14 cellular contexts compared by ENCODE assay signal in the genomic region with DNA sequence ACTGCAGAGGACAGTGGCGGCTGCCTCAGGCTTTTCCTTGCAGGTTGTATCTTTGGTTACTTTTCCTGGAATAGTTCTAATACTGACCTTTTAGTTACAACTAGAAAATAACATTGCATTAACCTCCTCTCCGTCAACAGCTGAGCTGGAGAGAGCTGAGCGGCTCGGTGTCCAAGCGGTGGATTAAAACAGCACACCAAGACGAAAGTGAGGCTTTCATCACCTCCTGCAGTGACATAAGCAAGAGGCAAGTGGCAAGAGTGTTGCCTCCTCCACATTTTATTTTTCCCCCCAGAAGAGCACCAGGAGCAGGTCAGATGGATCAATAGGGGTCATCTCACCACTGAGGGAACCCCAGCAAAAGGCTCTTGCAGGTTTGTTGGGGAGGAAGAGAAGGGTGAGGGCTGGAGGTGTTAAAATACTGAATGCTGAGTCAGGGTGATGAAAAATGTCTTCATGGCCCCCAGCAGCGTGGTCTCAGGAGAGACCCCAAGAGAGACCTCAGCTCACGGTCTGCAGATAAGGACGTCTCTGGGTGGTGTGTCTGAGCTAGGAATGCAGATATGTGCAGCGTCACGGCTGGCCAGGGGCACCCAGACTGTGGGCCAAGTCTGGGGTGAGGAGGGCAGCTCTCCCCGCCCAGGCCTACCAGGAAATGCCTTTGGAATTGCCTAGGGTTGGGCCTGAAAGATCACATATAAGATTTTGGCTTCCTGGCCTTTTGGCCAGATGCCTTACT. TPM values are rescaled to one million over a fixed set of nuclear protein-coding genes. Genes with fewer than 3 reads are reported as not detected.
A peak's percentile ranks its signal among the peaks of the same experiment; 100 is the strongest.
DNase-seq lines count a peak whose midpoint lies in the region; ATAC-seq and TF ChIP-seq lines count a peak whose summit lies in the region.
"Had no signal": no experiment of that assay in that cellular context is flagged by ENCODE, and none has a peak within 500 bp of the region (broad histone marks: within the 10 kb centered on the region; RNA-seq: fewer than 3 reads in every experiment).

No MANE protein-coding gene starts in this region.

- no peaks in the 10 kb centered on the region for H3K9me3 ChIP-seq in IMR-90 (ENCODE audit: control insufficient read depth, insufficient read depth, low read length)
- no peaks in the 10 kb centered on the region for H3K9me3 ChIP-seq in neuronal stem cell (replicated peaks in 1 of 2; ENCODE audit: control insufficient read depth in 2 of 2, insufficient read depth in 1 of 2, low read depth in 1 of 2, low read length in 2 of 2)
- H3K9me3 ChIP-seq: right lobe of liver had no signal

- no peak for TF ChIP-seq POLR2A in IMR-90 (IDR thresholded peaks at IDR 0.05; ENCODE audit: low read depth, low read length)

- H4K91ac ChIP-seq in IMR-90 (ENCODE audit: insufficient read depth, low read depth, low read length) (no peak overlapping the region), neuronal stem cell (ENCODE audit: low read depth, low read length, poor library complexity) (no peak overlapping the region)

- H2BK120ac ChIP-seq in IMR-90 (ENCODE audit: low read depth, low read length) (no peak overlapping the region), neuronal stem cell (ENCODE audit: low read depth, low read length) (no peak overlapping the region)

- POLR2A ChIA-PET in IMR-90 (lab: Charles Lee; ENCODE audit: unreplicated experiment) = interaction anchor here (0.5 kb wide), 1 partner anchor 51 kb away, joined by 3 read pairs; the partner anchor contains the start of gene PRIMPOL

- no peak overlapping the region for H3K18ac ChIP-seq in IMR-90 (ENCODE audit: low read depth, low read length)
- H3K18ac ChIP-seq in neuronal stem cell (ENCODE audit: low read length) = peak overlapping the region; percentile 55

- no peaks in the 10 kb centered on the region for H3K9me3 Mint-ChIP-seq in Calu3 (ENCODE audit: low read depth, unreplicated experiment)

- peak overlapping the region; percentile 64 for H3K27ac Mint-ChIP-seq in Calu3 (ENCODE audit: unreplicated experiment)
- H3K27ac Mint-ChIP-seq: dendritic cell treated with granulocyte-macrophage colony-stimulating factor and Interleukin-4, amounts not matched to agents 40 ng/mL and 50 ng/mL, for 4 days had no signal

- H3K23ac ChIP-seq in IMR-90 (ENCODE audit: low read depth, low read length) = no peak overlapping the region
- H3K23ac ChIP-seq in neuronal stem cell (ENCODE audit: low read depth, low read length, poor library complexity) = no peak overlapping the region

- H2AK5ac ChIP-seq in IMR-90 (ENCODE audit: low read depth, low read length) (no peak overlapping the region), neuronal stem cell (ENCODE audit: low read depth, low read length) (no peak overlapping the region)

- no peak overlapping the region for H3K27ac ChIP-seq in IMR-90 (ENCODE audit: insufficient read depth, low read length)
- no peak overlapping the region for H3K27ac ChIP-seq in neuronal stem cell (replicated peaks; ENCODE audit: low read length)
- no peak overlapping the region for H3K27ac ChIP-seq in dorsolateral prefrontal cortex
- H3K27ac ChIP-seq: right lobe of liver had no signal

- H3K27me3 Mint-ChIP-seq in Calu3 (ENCODE audit: unreplicated experiment) = no peaks in the 10 kb centered on the region

- no peak overlapping the region for H3K56ac ChIP-seq in IMR-90 (ENCODE audit: extremely low read depth, insufficient read depth, low read length)

- intact Hi-C loops in Calu3 (cut with micrococcal nuclease; ENCODE audit: unreplicated experiment) (no loop called here), IMR-90 (cut with micrococcal nuclease) (no loop called here), dorsolateral prefrontal cortex (cut with DNase I) (no loop called here)

- no peak for TF ChIP-seq RAD21 in IMR-90 (IDR thresholded peaks at IDR 0.05; ENCODE audit: low read length)

- no peak overlapping the region for H2BK12ac ChIP-seq in neuronal stem cell (ENCODE audit: low read length)

- no peak for TF ChIP-seq CTCF in Calu3 (IDR thresholded peaks at IDR 0.05; ENCODE audit: unreplicated experiment)
- no peak for TF ChIP-seq CTCF in IMR-90 (conservative IDR thresholded peaks at IDR 0.05; ENCODE audit: low read depth, low read length)
- no peak for TF ChIP-seq CTCF in fibroblast of the aortic adventitia (IDR thresholded peaks at IDR 0.05; ENCODE audit: insufficient read depth, low read length)
- no peak for TF ChIP-seq CTCF in dorsolateral prefrontal cortex (IDR thresholded peaks at IDR 0.05 in 54 of 56, conservative IDR thresholded peaks at IDR 0.05 in 2 of 56; ENCODE audit: low read depth in 1 of 56, partially characterized antibody in 56 of 56)
- no peak for TF ChIP-seq CTCF in GM10266 (IDR thresholded peaks at IDR 0.05; ENCODE audit: control insufficient read depth, insufficient read depth, low read depth, missing control alignments)

- H2BK15ac ChIP-seq in IMR-90 (ENCODE audit: low read depth, low read length) = no peak overlapping the region
- H2BK15ac ChIP-seq in neuronal stem cell (ENCODE audit: low read length) = no peak overlapping the region

- H4K20me1 ChIP-seq in IMR-90 (ENCODE audit: insufficient read depth, low read length) = no peaks in the 10 kb centered on the region

- in situ Hi-C loops in IMR-90 (cut with MboI; ENCODE audit: low sequenced_read_pairs) = no loop called here

- H2AK9ac ChIP-seq in IMR-90 (replicated peaks; ENCODE audit: low read depth, low read length, poor library complexity) = no peak overlapping the region

- H3K9ac ChIP-seq in IMR-90 (ENCODE audit: low read depth, low read length) = no peak overlapping the region
- H3K9ac ChIP-seq in neuronal stem cell (ENCODE audit: low read depth, low read length, poor library complexity) = no peak overlapping the region

- H3K36me3 Mint-ChIP-seq in Calu3 (ENCODE audit: insufficient read depth, unreplicated experiment) = no peaks in the 10 kb centered on the region

- H3K4me1 ChIP-seq in IMR-90 (ENCODE audit: control insufficient read depth, insufficient read depth, low read length) (peaks cover 3% of the 10 kb centered on the region; the same call in 1 of the 2 replicates), neuronal stem cell (ENCODE audit: control insufficient read depth in 2 of 2, insufficient read depth in 1 of 2, low read depth in 1 of 2, low read length in 2 of 2) (no peaks in the 10 kb centered on the region)
- H3K4me1 ChIP-seq: right lobe of liver had no signal

- H3K27me3 ChIP-seq in IMR-90 (ENCODE audit: control insufficient read depth, insufficient read depth, low read length) = no peaks in the 10 kb centered on the region
- H3K27me3 ChIP-seq in neuronal stem cell (ENCODE audit: control insufficient read depth in 3 of 3, insufficient read depth in 3 of 3, low read depth in 1 of 3, low read length in 3 of 3) = no peaks in the 10 kb centered on the region
- no peaks in the 10 kb centered on the region for H3K27me3 ChIP-seq in dorsolateral prefrontal cortex
- H3K27me3 ChIP-seq: right lobe of liver had no signal

- ATAC-seq in IMR-90 (ENCODE audit: low read depth) = peak; percentile 40
- ATAC-seq in GM21529 (IDR thresholded peaks at IDR 0.05; ENCODE audit: unreplicated experiment) = no peak
- no peak for ATAC-seq in stimulated activated naive CD8-positive, alpha-beta T cell treated with anti-CD3 and anti-CD28 coated beads, Interleukin-15, Interleukin-2, amounts not matched to agents 100 U/mL and 50 U/mL, for 24 hours
- ATAC-seq: Panc1 had no signal

- H2AFZ ChIP-seq in IMR-90 (replicated peaks; ENCODE audit: low read length, poor library complexity) (no peak overlapping the region), neuronal stem cell (ENCODE audit: low read length) (no peak overlapping the region)

- dilution Hi-C loops in IMR-90 (cut with HindIII; ENCODE audit: low sequenced_read_pairs, unreplicated experiment) = no loop called here

- H3K36me3 ChIP-seq in IMR-90 (ENCODE audit: control insufficient read depth, insufficient read depth, low read length) = no peaks in the 10 kb centered on the region
- H3K36me3 ChIP-seq in neuronal stem cell (replicated peaks in 1 of 2; ENCODE audit: control insufficient read depth in 2 of 2, insufficient read depth in 2 of 2, low read length in 2 of 2) = no peaks in the 10 kb centered on the region
- H3K36me3 ChIP-seq: right lobe of liver had no signal

- no peak overlapping the region for H3K4ac ChIP-seq in IMR-90 (ENCODE audit: low read depth, low read length)
- no peak overlapping the region for H3K4ac ChIP-seq in neuronal stem cell (ENCODE audit: low read length)

- no peaks in the 10 kb centered on the region for H3K9me1 ChIP-seq in IMR-90 (ENCODE audit: insufficient read depth, low read length)

- H2BK20ac ChIP-seq in IMR-90 (ENCODE audit: low read depth, low read length) = no peak overlapping the region

- 24% methylated on average over 2 of the region's 12 CpGs; no CpG with 5 or more reads in 1 of the 2 experiments for WGBS in IMR-90 (ENCODE audit: extremely low coverage in 2 of 2, insufficient read length in 1 of 2), 2 experiments
- WGBS in neuronal stem cell (ENCODE audit: extremely low coverage in 2 of 2, insufficient read length in 2 of 2, insufficient replicate concordance in 1 of 2), 2 donors = no CpG with 5 or more reads among the region's 12 CpGs

- DNase-seq in Calu3 (peak; percentile 19), IMR-90 (no peak), fibroblast of the aortic adventitia (ENCODE audit: low read depth) (peak; percentile 86), neuronal stem cell (ENCODE audit: low spot score) (no peak), dorsolateral prefrontal cortex (no peak), GM10266 (ENCODE audit: extremely low spot score) (no peak)
- DNase-seq in stimulated activated naive CD8-positive, alpha-beta T cell treated with anti-CD3 and anti-CD28 coated beads, Interleukin-15, Interleukin-2, amounts not matched to agents 100 U/mL and 50 U/mL, for 24 hours = no peak
- DNase-seq: activated CD4-positive, alpha-beta T cell treated with anti-CD3 and anti-CD28 coated beads for 4 hours; NCI-H1436; right lobe of liver; substantia nigra had no signal

- no peak overlapping the region for H3K4me3 Mint-ChIP-seq in Calu3 (ENCODE audit: low read depth, unreplicated experiment)
- H3K4me3 Mint-ChIP-seq: dendritic cell treated with granulocyte-macrophage colony-stimulating factor and Interleukin-4, amounts not matched to agents 40 ng/mL and 50 ng/mL, for 4 days had no signal

- H3K79me1 ChIP-seq in IMR-90 (ENCODE audit: low read depth in 1 of 2, low read length in 2 of 2) = no peaks in the 10 kb centered on the region
- H3K79me1 ChIP-seq in neuronal stem cell (ENCODE audit: low read depth, low read length) = no peaks in the 10 kb centered on the region

- CTCF ChIA-PET in Calu3 (lab: Charles Lee) = interaction anchor here (0.6 kb wide), 1 partner anchor 93 kb away, joined by 3 read pairs; no protein-coding TSS in a partner anchor
- CTCF ChIA-PET in IMR-90 (lab: Yijun Ruan, JAX) = no interaction called here

- H2BK5ac ChIP-seq in IMR-90 (ENCODE audit: low read depth, low read length, poor library complexity, severe bottlenecking) (no peak overlapping the region), neuronal stem cell (ENCODE audit: low read length) (no peak overlapping the region)

- H4K8ac ChIP-seq in IMR-90 (ENCODE audit: low read depth in 2 of 2, low read length in 2 of 2) (no peak overlapping the region), neuronal stem cell (ENCODE audit: low read depth, low read length) (no peak overlapping the region)

- no peak overlapping the region for H3K14ac ChIP-seq in IMR-90 (replicated peaks; ENCODE audit: low read depth, low read length)
- peak overlapping the region; percentile 32 for H3K14ac ChIP-seq in neuronal stem cell (ENCODE audit: low read length)

- no TSS peak for BruUV-seq in Calu3 (replicated peaks; lab: Mats Ljungman, UMichigan)
- BruUV-seq in IMR-90 (replicated peaks; lab: Mats Ljungman, UMichigan) = no TSS peak

- no peak overlapping the region for H3K4me3 ChIP-seq in IMR-90 (ENCODE audit: insufficient read depth, low read depth, low read length)
- no peak overlapping the region for H3K4me3 ChIP-seq in fibroblast of the aortic adventitia (ENCODE audit: low read depth, low read length)
- H3K4me3 ChIP-seq in neuronal stem cell (ENCODE audit: low read length in 2 of 2) = no peak overlapping the region
- H3K4me3 ChIP-seq in dorsolateral prefrontal cortex = no peak overlapping the region
- H3K4me3 ChIP-seq: right lobe of liver had no signal

- H3K4me2 ChIP-seq in IMR-90 (ENCODE audit: low read depth, low read length) (no peak overlapping the region), neuronal stem cell (ENCODE audit: insufficient read depth, low read length, poor library complexity, severe bottlenecking) (no peak overlapping the region)

- peaks cover 21% of the 10 kb centered on the region for H3K4me1 Mint-ChIP-seq in Calu3 (ENCODE audit: low read depth, unreplicated experiment)

- no peak overlapping the region for H4K5ac ChIP-seq in IMR-90 (ENCODE audit: low read depth, low read length)

RNA-seq across cellular contexts. Expression of gene CASP3, which starts 50.3 kb away (rescaled TPM):
- total RNA-seq in Calu3 (2022) (21.8 and 22.2 TPM in 2 replicates), IMR-90 (2012; rRNA removed) (26.7 and 58.9 TPM in 2 replicates), fibroblast of the aortic adventitia (ENCODE audit: low replicate concordance) (36.2 and 40.8 TPM in 2 replicates), dorsolateral prefrontal cortex (10 to 100 TPM in 108 of 120 experiments, 1 to 10 TPM in 12; 6.4 to 17.2 (median 12.2) TPM)
- polyA plus RNA-seq in IMR-90 (2012; rRNA removed) = 21.1 and 27.4 TPM in 2 replicates
- polyA plus RNA-seq in IMR-90 (2012; cell fraction: cytosol; rRNA removed) = 6.3 and 9.6 TPM in 2 replicates
- polyA plus RNA-seq in IMR-90 (2012; cell fraction: nucleus; rRNA removed; ENCODE audit: low replicate concordance) = 4.5 and 21.2 TPM in 2 replicates
- 21.2 TPM for polyA plus RNA-seq in neuronal stem cell (2013, experiment 1 of 2)
- 21.7 TPM for polyA plus RNA-seq in neuronal stem cell (2013, experiment 2 of 2)

RNA-seq across cellular contexts. Expression of gene PRIMPOL, which starts 50.6 kb away (rescaled TPM):
- total RNA-seq in Calu3 (2022) (12.7 and 16.0 TPM in 2 replicates), IMR-90 (2012; rRNA removed) (5.6 and 10.0 TPM in 2 replicates), fibroblast of the aortic adventitia (ENCODE audit: low replicate concordance) (29.9 and 31.0 TPM in 2 replicates), dorsolateral prefrontal cortex (10 to 100 TPM in 118 of 120 experiments, 1 to 10 TPM in 2; 9.5 to 30.5 (median 17.5) TPM)
- polyA plus RNA-seq in IMR-90 (2012; rRNA removed) = 6.6 and 8.8 TPM in 2 replicates
- 0.90 and 1.5 TPM in 2 replicates for polyA plus RNA-seq in IMR-90 (2012; cell fraction: cytosol; rRNA removed)
- 1.4 and 15.6 TPM in 2 replicates for polyA plus RNA-seq in IMR-90 (2012; cell fraction: nucleus; rRNA removed; ENCODE audit: low replicate concordance)
- polyA plus RNA-seq in neuronal stem cell (2013, experiment 1 of 2) = 11.9 TPM
- 11.5 TPM for polyA plus RNA-seq in neuronal stem cell (2013, experiment 2 of 2)

Comparison
In these comparisons a context has a peak if more than half of its experiments do, and no peak if none do; other contexts are left out.
1. DNase-seq: peak in Calu3 (single experiment) and fibroblast of the aortic adventitia (single experiment); none in IMR-90 (single experiment), neuronal stem cell (single experiment), dorsolateral prefrontal cortex (0 of 10), stimulated activated naive CD8-positive, alpha-beta T cell treated with anti-CD3 and anti-CD28 coated beads, Interleukin-15, Interleukin-2, amounts not matched to agents 100 U/mL and 50 U/mL, for 24 hours (single experiment) and GM10266 (single experiment).